ENCODE assay signal across 12 cellular contexts in genomic region chr2:71831208-71831577, GRCh38.
A peak's percentile ranks its signal among the peaks of the same experiment; 100 is the strongest.
DNase-seq lines count a peak whose midpoint lies in the region; ATAC-seq and TF ChIP-seq lines count a peak whose summit lies in the region.
"Had no signal": no experiment of that assay in that cellular context is flagged by ENCODE, and none has a peak within 500 bp of the region (broad histone marks: within the 10 kb centered on the region; RNA-seq: fewer than 3 reads in every experiment).

No MANE protein-coding gene starts in this region.

- H3K4me1 Mint-ChIP-seq in HFFc6 (ENCODE audit: low read depth): no peaks in the 10 kb centered on the region
- peaks cover 15% of the 10 kb centered on the region for H3K4me1 Mint-ChIP-seq in type B pancreatic cell (ENCODE audit: unreplicated experiment)
- H3K4me1 Mint-ChIP-seq: activated T-helper 17 cell treated with anti-CD3 and anti-CD28 coated beads, Interleukin-2, amount 50 U/mL, for 72 hours had no signal

- H3K4me3 ChIP-seq in cardiac fibroblast (replicated peaks in 1 of 2; ENCODE audit: low read depth in 2 of 2, low read length in 2 of 2): no peak overlapping the region

- no peaks in the 10 kb centered on the region for H3K36me3 Mint-ChIP-seq in HFFc6 (ENCODE audit: low read depth)
- no peaks in the 10 kb centered on the region for H3K36me3 Mint-ChIP-seq in type B pancreatic cell
- H3K36me3 Mint-ChIP-seq: natural killer cell treated with Interleukin-12 subunit alpha and Interleukin-12 subunit beta and Interleukin-15 and Interleukin-18, amount 100 ng/mL, for 72 hours had no signal

- ATAC-seq in HG03565 (IDR thresholded peaks at IDR 0.05; ENCODE audit: unreplicated experiment): no peak
- ATAC-seq: activated T-helper 17 cell treated with anti-CD3 and anti-CD28 coated beads, Interleukin-2, amount 50 U/mL, for 72 hours had no signal

- no peak for TF ChIP-seq CTCF in HFFc6 (IDR thresholded peaks at IDR 0.05)
- no peak for TF ChIP-seq CTCF in cardiac fibroblast (IDR thresholded peaks at IDR 0.05; ENCODE audit: low read depth, low read length)
- no peak for TF ChIP-seq CTCF in type B pancreatic cell (conservative IDR thresholded peaks at IDR 0.05)

- H3K27me3 Mint-ChIP-seq in HFFc6 (ENCODE audit: insufficient read depth) (no peaks in the 10 kb centered on the region; the same call in 1 of the 2 replicates), type B pancreatic cell (peaks cover 3% of the 10 kb centered on the region)

- H3K27ac Mint-ChIP-seq in HFFc6 (no peak overlapping the region), type B pancreatic cell (peak overlapping the region; percentile 14)
- H3K27ac Mint-ChIP-seq: activated T-helper 17 cell treated with anti-CD3 and anti-CD28 coated beads, Interleukin-2, amount 50 U/mL, for 72 hours; natural killer cell treated with Interleukin-12 subunit alpha and Interleukin-12 subunit beta and Interleukin-15 and Interleukin-18, amount 100 ng/mL, for 72 hours had no signal

- peak overlapping the region; percentile 64 for H3K4me3 Mint-ChIP-seq in HFFc6
- H3K4me3 Mint-ChIP-seq in type B pancreatic cell: no peak overlapping the region
- H3K4me3 Mint-ChIP-seq: activated T-helper 17 cell treated with anti-CD3 and anti-CD28 coated beads, Interleukin-2, amount 50 U/mL, for 72 hours; natural killer cell treated with Interleukin-12 subunit alpha and Interleukin-12 subunit beta and Interleukin-15 and Interleukin-18, amount 100 ng/mL, for 72 hours had no signal

- H3K9me3 Mint-ChIP-seq in HFFc6 (no peaks in the 10 kb centered on the region), type B pancreatic cell (no peaks in the 10 kb centered on the region)
- H3K9me3 Mint-ChIP-seq: activated T-helper 17 cell treated with anti-CD3 and anti-CD28 coated beads, Interleukin-2, amount 50 U/mL, for 72 hours; natural killer cell treated with Interleukin-12 subunit alpha and Interleukin-12 subunit beta and Interleukin-15 and Interleukin-18, amount 100 ng/mL, for 72 hours had no signal

- DNase-seq in HFFc6 (peak; percentile 93), cardiac fibroblast (ENCODE audit: low read depth in 2 of 2) (peak; percentile 68 to 79), kidney tubule cell (ENCODE audit: low spot score) (peak; percentile 90), type B pancreatic cell (ENCODE audit: extremely low spot score, unreplicated experiment) (no peak), RKO (ENCODE audit: low spot score) (no peak), germinal center (ENCODE audit: low spot score) (no peak)
- DNase-seq in activated CD4-positive, alpha-beta T cell treated with anti-CD3 and anti-CD28 coated beads, Interleukin-2, amount 50 U/mL, for 48 hours: no peak
- DNase-seq: NCI-H2081 treated with DMSO at 0.1 percent for 48 hours, T-helper 1 cell had no signal

Comparison
In these comparisons a context has a peak if more than half of its experiments do, and no peak if none do; other contexts are left out.
1. DNase-seq: peak in HFFc6 (single experiment), cardiac fibroblast (2 of 2) and kidney tubule cell (single experiment); none in type B pancreatic cell (single experiment), RKO (single experiment), germinal center (single experiment) and activated CD4-positive, alpha-beta T cell treated with anti-CD3 and anti-CD28 coated beads, Interleukin-2, amount 50 U/mL, for 48 hours (0 of 2).